Comparison of ENCODE assay signal across 11 cellular contexts in the genomic region with DNA sequence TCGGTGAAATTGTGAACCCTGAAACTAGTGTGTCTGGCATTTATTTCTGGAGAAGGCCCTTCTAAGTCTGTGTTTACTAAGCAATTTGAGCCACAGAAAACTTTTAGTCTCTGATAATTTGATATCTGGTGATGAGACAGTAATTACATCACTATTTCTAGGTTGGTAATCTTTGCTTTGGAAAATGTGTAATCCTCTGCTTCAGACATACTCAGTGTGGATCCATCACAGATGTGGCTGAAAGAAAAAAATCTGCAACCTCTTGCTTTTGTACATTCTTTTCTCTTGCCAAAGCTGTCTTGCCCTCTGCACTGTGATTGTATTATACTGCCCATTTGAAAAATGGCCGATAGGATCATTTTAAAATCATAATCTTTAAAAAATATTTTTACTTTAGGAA.
DNase-seq lines count a peak whose midpoint lies in the region; ATAC-seq, FAIRE-seq and TF ChIP-seq lines count a peak whose summit lies in the region.
"Had no signal": no experiment of that assay in that cellular context is flagged by ENCODE, and none has a peak within 500 bp of the region (broad histone marks: within the 10 kb centered on the region; RNA-seq: fewer than 3 reads in every experiment).

No MANE protein-coding gene starts in this region.

- H3K4me1 ChIP-seq in HAP-1: peaks cover 8% of the 10 kb centered on the region

- no peaks in the 10 kb centered on the region for H3K36me3 Mint-ChIP-seq in activated CD8-positive, alpha-beta T cell treated with anti-CD3 and anti-CD28 coated beads for 36 hours (ENCODE audit: low read depth)
- no peaks in the 10 kb centered on the region for H3K36me3 Mint-ChIP-seq in type B pancreatic cell
- H3K36me3 Mint-ChIP-seq: mesothelial cell of epicardium had no signal

- peak overlapping the region; percentile 43 for H3K27ac Mint-ChIP-seq in activated CD8-positive, alpha-beta T cell treated with anti-CD3 and anti-CD28 coated beads for 36 hours
- no peak overlapping the region for H3K27ac Mint-ChIP-seq in type B pancreatic cell
- H3K27ac Mint-ChIP-seq: activated T-helper 17 cell treated with anti-CD3 and anti-CD28 coated beads, Interleukin-2, amount 50 U/mL, for 72 hours; mesothelial cell of epicardium had no signal

- no peaks in the 10 kb centered on the region for H3K27me3 Mint-ChIP-seq in activated CD8-positive, alpha-beta T cell treated with anti-CD3 and anti-CD28 coated beads for 36 hours
- no peaks in the 10 kb centered on the region for H3K27me3 Mint-ChIP-seq in type B pancreatic cell
- H3K27me3 Mint-ChIP-seq: activated T-helper 17 cell treated with anti-CD3 and anti-CD28 coated beads, Interleukin-2, amount 50 U/mL, for 72 hours had no signal

- H3K9me3 ChIP-seq in HAP-1: no peaks in the 10 kb centered on the region

- intact Hi-C loops in activated CD8-positive, alpha-beta T cell treated with anti-CD3 and anti-CD28 coated beads for 36 hours (cut with micrococcal nuclease): no loop called here

- H3K36me3 ChIP-seq in HAP-1 (replicated peaks): no peaks in the 10 kb centered on the region

- H3K9me3 Mint-ChIP-seq in activated CD8-positive, alpha-beta T cell treated with anti-CD3 and anti-CD28 coated beads for 36 hours: no peaks in the 10 kb centered on the region
- H3K9me3 Mint-ChIP-seq in type B pancreatic cell: no peaks in the 10 kb centered on the region
- H3K9me3 Mint-ChIP-seq: activated T-helper 17 cell treated with anti-CD3 and anti-CD28 coated beads, Interleukin-2, amount 50 U/mL, for 72 hours; GM23338; mesothelial cell of epicardium had no signal

- FAIRE-seq in islet of Langerhans (lab: Jason Lieb, UNC): peak; percentile 73

- no peak for ATAC-seq in activated CD8-positive, alpha-beta T cell treated with anti-CD3 and anti-CD28 coated beads for 36 hours

- H3K27me3 ChIP-seq in HAP-1 (ENCODE audit: low read depth): no peaks in the 10 kb centered on the region

- CTCF ChIA-PET in activated CD8-positive, alpha-beta T cell treated with anti-CD3 and anti-CD28 coated beads for 36 hours (lab: Charles Lee): no interaction called here

- TF ChIP-seq CTCF in AG10803 (conservative IDR thresholded peaks at IDR 0.05; ENCODE audit: low read length) (no peak), type B pancreatic cell (conservative IDR thresholded peaks at IDR 0.05) (no peak)
- no peak for TF ChIP-seq CTCF in activated CD8-positive, alpha-beta T cell treated with anti-CD3 and anti-CD28 coated beads for 36 hours (IDR thresholded peaks at IDR 0.05)

- DNase-seq in AG10803 (ENCODE audit: low read depth) (peak; percentile 75), EL (peak; percentile 10), HAP-1 (ENCODE audit: low spot score in 2 of 2) (no peak), NCI-H2196 treated with DMSO at 0.1 percent for 48 hours (lab: John Stamatoyannopoulos, UW; ENCODE audit: unreplicated experiment) (no peak), type B pancreatic cell (ENCODE audit: extremely low spot score, unreplicated experiment) (no peak)
- DNase-seq in activated CD8-positive, alpha-beta T cell treated with anti-CD3 and anti-CD28 coated beads for 36 hours: no peak
- DNase-seq in activated CD4-positive, alpha-beta T cell treated with anti-CD3 and anti-CD28 coated beads, Interleukin-2, amount 50 U/mL, for 4 hours: no peak

- no peak overlapping the region for H3K4me3 Mint-ChIP-seq in activated CD8-positive, alpha-beta T cell treated with anti-CD3 and anti-CD28 coated beads for 36 hours
- H3K4me3 Mint-ChIP-seq in type B pancreatic cell: no peak overlapping the region
- H3K4me3 Mint-ChIP-seq: GM23338, mesothelial cell of epicardium had no signal

- POLR2A ChIA-PET in activated CD8-positive, alpha-beta T cell treated with anti-CD3 and anti-CD28 coated beads for 36 hours (lab: Charles Lee): no interaction called here

- in situ Hi-C loops in HAP-1 (cut with MboI; ENCODE audit: low sequenced_read_pairs): no loop called here

- peaks cover 29% of the 10 kb centered on the region for H3K4me1 Mint-ChIP-seq in activated CD8-positive, alpha-beta T cell treated with anti-CD3 and anti-CD28 coated beads for 36 hours (ENCODE audit: low read depth)
- H3K4me1 Mint-ChIP-seq in type B pancreatic cell (ENCODE audit: unreplicated experiment): peaks cover 16% of the 10 kb centered on the region
- H3K4me1 Mint-ChIP-seq: mesothelial cell of epicardium had no signal

- H3K4me3 ChIP-seq in AG10803 (ENCODE audit: low read length): peak overlapping the region; percentile 5; the same call in 1 of the 2 replicates
- H3K4me3 ChIP-seq in HAP-1: no peak overlapping the region
- H3K4me3 ChIP-seq: GM23338 had no signal

Comparison
In these comparisons a context has a peak if more than half of its experiments do, and no peak if none do; other contexts are left out.
1. DNase-seq: peak in AG10803 (single experiment) and EL (single experiment); none in activated CD8-positive, alpha-beta T cell treated with anti-CD3 and anti-CD28 coated beads for 36 hours (single experiment), HAP-1 (0 of 2), NCI-H2196 treated with DMSO at 0.1 percent for 48 hours (single experiment), type B pancreatic cell (single experiment) and activated CD4-positive, alpha-beta T cell treated with anti-CD3 and anti-CD28 coated beads, Interleukin-2, amount 50 U/mL, for 4 hours (0 of 2).